1 cellular context compared by ENCODE assay signal in genomic region chr22:41946360-41947180, GRCh38.
TF ChIP-seq lines count a peak whose summit lies in the region.

A gene with protein sequence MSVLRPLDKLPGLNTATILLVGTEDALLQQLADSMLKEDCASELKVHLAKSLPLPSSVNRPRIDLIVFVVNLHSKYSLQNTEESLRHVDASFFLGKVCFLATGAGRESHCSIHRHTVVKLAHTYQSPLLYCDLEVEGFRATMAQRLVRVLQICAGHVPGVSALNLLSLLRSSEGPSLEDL (minus strand): TSS chr22:41947152. CDS start chr22:41947076, 76 bp downstream.

TF ChIP-seq in HepG2, 621 proteins besides CTCF, POLR2A, EP300 and RAD21 (continued from another document and continues in another):
- no peak for TF ChIP-seq PRDM4 (CRISPR knock-in tag; IDR thresholded peaks at IDR 0.05; ENCODE audit: borderline replicate concordance)
- peak; percentile 85 for TF ChIP-seq ZNF317 (CRISPR knock-in tag; IDR thresholded peaks at IDR 0.05)
- peak; percentile 93; the same call in 1 of the 2 replicates for TF ChIP-seq ZNF678 (CRISPR knock-in tag; IDR thresholded peaks at IDR 0.05)
- no peak for TF ChIP-seq HNRNPK (IDR thresholded peaks at IDR 0.05; ENCODE audit: low read depth, low read length, poor library complexity, severe bottlenecking)
- no peak for TF ChIP-seq TP53 (CRISPR knock-in tag; conservative IDR thresholded peaks at IDR 0.05)
- TF ChIP-seq MAFG (CRISPR knock-in tag; IDR thresholded peaks at IDR 0.05) = no peak
- TF ChIP-seq, protein P1, sequence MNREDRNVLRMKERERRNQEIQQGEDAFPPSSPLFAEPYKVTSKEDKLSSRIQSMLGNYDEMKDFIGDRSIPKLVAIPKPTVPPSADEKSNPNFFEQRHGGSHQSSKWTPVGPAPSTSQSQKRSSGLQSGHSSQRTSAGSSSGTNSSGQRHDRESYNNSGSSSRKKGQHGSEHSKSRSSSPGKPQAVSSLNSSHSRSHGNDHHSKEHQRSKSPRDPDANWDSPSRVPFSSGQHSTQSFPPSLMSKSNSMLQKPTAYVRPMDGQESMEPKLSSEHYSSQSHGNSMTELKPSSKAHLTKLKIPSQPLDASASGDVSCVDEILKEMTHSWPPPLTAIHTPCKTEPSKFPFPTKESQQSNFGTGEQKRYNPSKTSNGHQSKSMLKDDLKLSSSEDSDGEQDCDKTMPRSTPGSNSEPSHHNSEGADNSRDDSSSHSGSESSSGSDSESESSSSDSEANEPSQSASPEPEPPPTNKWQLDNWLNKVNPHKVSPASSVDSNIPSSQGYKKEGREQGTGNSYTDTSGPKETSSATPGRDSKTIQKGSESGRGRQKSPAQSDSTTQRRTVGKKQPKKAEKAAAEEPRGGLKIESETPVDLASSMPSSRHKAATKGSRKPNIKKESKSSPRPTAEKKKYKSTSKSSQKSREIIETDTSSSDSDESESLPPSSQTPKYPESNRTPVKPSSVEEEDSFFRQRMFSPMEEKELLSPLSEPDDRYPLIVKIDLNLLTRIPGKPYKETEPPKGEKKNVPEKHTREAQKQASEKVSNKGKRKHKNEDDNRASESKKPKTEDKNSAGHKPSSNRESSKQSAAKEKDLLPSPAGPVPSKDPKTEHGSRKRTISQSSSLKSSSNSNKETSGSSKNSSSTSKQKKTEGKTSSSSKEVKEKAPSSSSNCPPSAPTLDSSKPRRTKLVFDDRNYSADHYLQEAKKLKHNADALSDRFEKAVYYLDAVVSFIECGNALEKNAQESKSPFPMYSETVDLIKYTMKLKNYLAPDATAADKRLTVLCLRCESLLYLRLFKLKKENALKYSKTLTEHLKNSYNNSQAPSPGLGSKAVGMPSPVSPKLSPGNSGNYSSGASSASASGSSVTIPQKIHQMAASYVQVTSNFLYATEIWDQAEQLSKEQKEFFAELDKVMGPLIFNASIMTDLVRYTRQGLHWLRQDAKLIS (CRISPR knock-in tag; IDR thresholded peaks at IDR 0.05) = no peak
- peak; percentile 86; the same call in 1 of the 2 replicates for TF ChIP-seq PAWR (CRISPR knock-in tag; IDR thresholded peaks at IDR 0.05; ENCODE audit: borderline replicate concordance)
- TF ChIP-seq ZFP41 (CRISPR knock-in tag; IDR thresholded peaks at IDR 0.05; ENCODE audit: borderline replicate concordance) = no peak
- TF ChIP-seq NR1H2 (CRISPR knock-in tag; IDR thresholded peaks at IDR 0.05; ENCODE audit: borderline replicate concordance, low read depth) = peak; percentile 65; the same call in 1 of the 2 replicates
- peak; percentile 77; the same call in 1 of the 2 replicates for TF ChIP-seq ZNF446 (CRISPR knock-in tag; IDR thresholded peaks at IDR 0.05)
- TF ChIP-seq NCOA5 (CRISPR knock-in tag; IDR thresholded peaks at IDR 0.05) = no peak
- TF ChIP-seq, protein P2, sequence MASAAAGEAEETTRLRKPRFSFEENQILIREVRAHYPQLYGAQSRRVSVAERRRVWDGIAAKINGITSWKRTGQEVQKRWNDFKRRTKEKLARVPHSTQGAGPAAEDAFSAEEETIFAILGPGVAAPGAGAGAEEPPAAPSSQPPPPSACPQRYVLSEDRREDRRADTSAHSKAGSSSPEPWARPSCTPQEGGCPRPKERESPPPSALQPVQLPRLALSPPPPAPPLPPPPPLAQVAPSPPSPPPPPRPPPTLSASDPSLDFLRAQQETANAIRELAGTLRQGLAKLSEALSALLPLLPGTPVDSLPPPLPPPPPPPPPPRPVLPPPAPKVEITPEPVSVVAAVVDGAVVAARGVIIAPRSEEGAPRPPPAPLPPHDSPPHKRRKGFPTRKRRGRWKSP (CRISPR knock-in tag; IDR thresholded peaks at IDR 0.05) = peak; percentile 94
- peak; percentile 77; the same call in 1 of the 2 replicates for TF ChIP-seq CSRNP1 (CRISPR knock-in tag; IDR thresholded peaks at IDR 0.05)
- TF ChIP-seq ZBTB43 (CRISPR knock-in tag; conservative IDR thresholded peaks at IDR 0.05) = 0 out of 2 replicates have a peak, but pooled peaks have one; percentile 26
- no peak for TF ChIP-seq RXRB (CRISPR knock-in tag; IDR thresholded peaks at IDR 0.05; ENCODE audit: borderline replicate concordance)
- TF ChIP-seq RNF2 (conservative IDR thresholded peaks at IDR 0.05; ENCODE audit: low read depth) = peak; percentile 83
- TF ChIP-seq KDM5A (IDR thresholded peaks at IDR 0.05; ENCODE audit: borderline replicate concordance, low read length) = peak; percentile 66; the same call in 1 of the 2 replicates
- no peak for TF ChIP-seq ZBTB49 (CRISPR knock-in tag; IDR thresholded peaks at IDR 0.05; ENCODE audit: borderline replicate concordance)
- TF ChIP-seq HOXA3 (CRISPR knock-in tag; IDR thresholded peaks at IDR 0.05) = peak; percentile 82
- TF ChIP-seq ZMYM4 (CRISPR knock-in tag; IDR thresholded peaks at IDR 0.05) = peak; percentile 81; the same call in 1 of the 2 replicates
- TF ChIP-seq, protein P3, sequence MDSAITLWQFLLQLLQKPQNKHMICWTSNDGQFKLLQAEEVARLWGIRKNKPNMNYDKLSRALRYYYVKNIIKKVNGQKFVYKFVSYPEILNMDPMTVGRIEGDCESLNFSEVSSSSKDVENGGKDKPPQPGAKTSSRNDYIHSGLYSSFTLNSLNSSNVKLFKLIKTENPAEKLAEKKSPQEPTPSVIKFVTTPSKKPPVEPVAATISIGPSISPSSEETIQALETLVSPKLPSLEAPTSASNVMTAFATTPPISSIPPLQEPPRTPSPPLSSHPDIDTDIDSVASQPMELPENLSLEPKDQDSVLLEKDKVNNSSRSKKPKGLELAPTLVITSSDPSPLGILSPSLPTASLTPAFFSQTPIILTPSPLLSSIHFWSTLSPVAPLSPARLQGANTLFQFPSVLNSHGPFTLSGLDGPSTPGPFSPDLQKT (CRISPR knock-in tag; IDR thresholded peaks at IDR 0.05; ENCODE audit: borderline replicate concordance) = 0 out of 2 replicates have a peak, but pooled peaks have one; percentile 31
- TF ChIP-seq, protein P4, sequence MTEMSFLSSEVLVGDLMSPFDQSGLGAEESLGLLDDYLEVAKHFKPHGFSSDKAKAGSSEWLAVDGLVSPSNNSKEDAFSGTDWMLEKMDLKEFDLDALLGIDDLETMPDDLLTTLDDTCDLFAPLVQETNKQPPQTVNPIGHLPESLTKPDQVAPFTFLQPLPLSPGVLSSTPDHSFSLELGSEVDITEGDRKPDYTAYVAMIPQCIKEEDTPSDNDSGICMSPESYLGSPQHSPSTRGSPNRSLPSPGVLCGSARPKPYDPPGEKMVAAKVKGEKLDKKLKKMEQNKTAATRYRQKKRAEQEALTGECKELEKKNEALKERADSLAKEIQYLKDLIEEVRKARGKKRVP (CRISPR knock-in tag; IDR thresholded peaks at IDR 0.05) = 0 out of 4 replicates have a peak, but pooled peaks of 1 of the 2 experiments have one; percentile 54
- no peak for TF ChIP-seq SMARCE1 (IDR thresholded peaks at IDR 0.05; ENCODE audit: borderline replicate concordance)
- no peak for TF ChIP-seq ZNF484 (CRISPR knock-in tag; IDR thresholded peaks at IDR 0.05; ENCODE audit: borderline replicate concordance, low read depth)
- TF ChIP-seq EEA1 (CRISPR knock-in tag; IDR thresholded peaks at IDR 0.05; ENCODE audit: borderline replicate concordance) = no peak; the same call in 1 of the 2 replicates
- TF ChIP-seq HMGXB4 (CRISPR knock-in tag; IDR thresholded peaks at IDR 0.05; ENCODE audit: borderline replicate concordance in 1 of 2, low read depth in 1 of 2) = peak; percentile 9 to 65; a peak in 1 of 4 replicates
- TF ChIP-seq ATF3 (CRISPR knock-in tag; IDR thresholded peaks at IDR 0.05) = no peak; the same call in 1 of the 2 replicates
- TF ChIP-seq ZNF451 (CRISPR knock-in tag; IDR thresholded peaks at IDR 0.05) = no peak
- TF ChIP-seq ZBTB37 (CRISPR knock-in tag; IDR thresholded peaks at IDR 0.05) = peak; percentile 75; the same call in 1 of the 2 replicates
- TF ChIP-seq HOXD1 (CRISPR knock-in tag; IDR thresholded peaks at IDR 0.05) = peak; percentile 59; the same call in 1 of the 2 replicates
- TF ChIP-seq THYN1 (CRISPR knock-in tag; IDR thresholded peaks at IDR 0.05; ENCODE audit: borderline replicate concordance, low read depth) = peak; percentile 80; the same call in 1 of the 2 replicates
- peak; percentile 89; the same call in 1 of the 2 replicates for TF ChIP-seq ZNF709 (CRISPR knock-in tag; IDR thresholded peaks at IDR 0.05)
- TF ChIP-seq TRIM22 (IDR thresholded peaks at IDR 0.05) = no peak
